ENCODE assay signal across 20 cellular contexts in the genomic region with DNA sequence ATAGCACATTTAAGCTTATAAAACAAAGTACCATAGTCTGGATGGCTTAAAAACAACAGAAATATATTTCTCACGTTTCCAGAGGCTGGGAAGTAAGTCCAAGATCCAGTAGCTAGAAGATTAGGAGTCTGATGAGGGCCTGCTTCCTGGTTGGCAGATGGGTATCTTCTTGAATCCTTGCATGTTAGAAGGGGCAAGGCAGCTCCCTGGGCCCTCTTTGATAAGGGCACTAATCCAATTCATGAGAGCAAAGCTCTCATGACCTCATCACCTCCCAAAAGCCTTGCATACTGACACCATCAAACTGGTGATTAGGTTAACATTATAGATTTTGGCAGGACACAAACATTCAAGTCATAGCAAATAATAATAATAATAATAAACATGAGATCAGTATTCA.
"Had no signal": no experiment of that assay in that cellular context is flagged by ENCODE, and none has a peak within 500 bp of the region (broad histone marks: within the 10 kb centered on the region; RNA-seq: fewer than 3 reads in every experiment).

No MANE protein-coding gene starts in this region.

- H3K27me3 ChIP-seq: breast epithelium, colonic mucosa, dorsolateral prefrontal cortex, esophagus squamous epithelium, gastrocnemius medialis, right lobe of liver, thyroid gland had no signal

- H3K27ac ChIP-seq: breast epithelium, colonic mucosa, dorsolateral prefrontal cortex, esophagus squamous epithelium, gastrocnemius medialis, right lobe of liver, skin epidermis, thyroid gland, WERI-Rb-1 had no signal

- H3K9me3 ChIP-seq: breast epithelium, colonic mucosa, esophagus squamous epithelium, gastrocnemius medialis, right lobe of liver, thyroid gland had no signal

- H3K4me3 ChIP-seq: breast epithelium, colonic mucosa, dorsolateral prefrontal cortex, esophagus squamous epithelium, gastrocnemius medialis, right lobe of liver, skin epidermis, thyroid gland had no signal

- ATAC-seq: effector memory CD8-positive, alpha-beta T cell; gastrocnemius medialis; left ventricle myocardium superior had no signal

- DNase-seq: activated CD4-positive, alpha-beta T cell treated with anti-CD3 and anti-CD28 coated beads for 1 hour; activated naive CD4-positive, alpha-beta T cell; activated naive CD8-positive, alpha-beta T cell treated with anti-CD3 and anti-CD28 coated beads for 36 hours; activated T-cell treated with anti-CD3 and anti-CD28 coated beads, Interleukin-2, amount 50 U/mL, for 24 hours; colonic mucosa; dorsolateral prefrontal cortex; effector memory CD8-positive, alpha-beta T cell; esophagus squamous epithelium; gastrocnemius medialis; hypothalamus; left ventricle myocardium superior; mammary epithelial cell; occipital lobe; right lobe of liver; stimulated activated CD4-positive, alpha-beta T cell treated with anti-CD3 and anti-CD28 coated beads, Interleukin-1b, Interleukin-23, amount 100 ng/mL, for 48 hours; substantia nigra; thyroid gland; WERI-Rb-1 had no signal

- H3K4me1 ChIP-seq: breast epithelium, colonic mucosa, esophagus squamous epithelium, gastrocnemius medialis, thyroid gland had no signal

- H3K36me3 ChIP-seq: breast epithelium, colonic mucosa, esophagus squamous epithelium, gastrocnemius medialis, right lobe of liver, thyroid gland, WERI-Rb-1 had no signal
